In genomic region chr1:154750681-154751665, GRCh38 we compare ENCODE assay signal across 11 cellular contexts.
A peak's percentile ranks its signal among the peaks of the same experiment; 100 is the strongest.
DNase-seq lines count a peak whose midpoint lies in the region; ATAC-seq, FAIRE-seq and TF ChIP-seq lines count a peak whose summit lies in the region.
"Had no signal": no experiment of that assay in that cellular context is flagged by ENCODE, and none has a peak within 500 bp of the region (broad histone marks: within the 10 kb centered on the region; RNA-seq: fewer than 3 reads in every experiment).

No MANE protein-coding gene starts in this region.

- H3K23ac ChIP-seq in H1 (ENCODE audit: insufficient read length): no peak overlapping the region

- peaks cover 0 to 14% (median 7%) of the 10 kb centered on the region in 4 experiments; a peak in 6 of 7 replicates for H3K4me1 ChIP-seq in H1 (replicated peaks in 1 of 4; ENCODE audit: control insufficient read depth in 3 of 4, insufficient read depth in 4 of 4, low read length in 3 of 4)

- no peak overlapping the region for H3K9ac ChIP-seq in H1 (replicated peaks in 1 of 4; ENCODE audit: extremely low read depth in 1 of 4, low read depth in 3 of 4, low read length in 3 of 4)

- no peaks in the 10 kb centered on the region for H3K23me2 ChIP-seq in H1 (ENCODE audit: low read depth, low read length)

- H2AK5ac ChIP-seq in H1 (ENCODE audit: low read depth, low read length): no peak overlapping the region

- no peak overlapping the region for H3K56ac ChIP-seq in H1 (replicated peaks; ENCODE audit: insufficient read length, low read depth, low read length)

- no peak for ATAC-seq in activated T-cell treated with anti-CD3 and anti-CD28 coated beads, Interleukin-2, amount 50 U/mL, for 72 hours (replicated peaks in 1 of 2)
- ATAC-seq in activated T-cell treated with anti-CD3 and anti-CD28 coated beads, Interleukin-2, amount 50 U/mL, for 4 hours: no peak
- ATAC-seq in stimulated activated naive CD8-positive, alpha-beta T cell treated with anti-CD3 and anti-CD28 coated beads, Interleukin-15, amount 100 ng/mL, for 72 hours: no peak
- ATAC-seq in GM19397 (IDR thresholded peaks at IDR 0.05; ENCODE audit: unreplicated experiment): no peak
- ATAC-seq in HG03108 (IDR thresholded peaks at IDR 0.05; ENCODE audit: unreplicated experiment): no peak
- ATAC-seq: stimulated activated memory B cell treated with anti-CD40 and anti-IgM and Interleukin-4, amounts not matched to agents 10 μg/mL and 1 μg/mL and 100 μg/mL, for 72 hours had no signal

- H3K27me3 Mint-ChIP-seq in activated T-cell treated with anti-CD3 and anti-CD28 coated beads, Interleukin-2, amount 50 U/mL, for 72 hours (ENCODE audit: low read depth): peaks cover 9% of the 10 kb centered on the region
- H3K27me3 Mint-ChIP-seq in activated T-cell treated with anti-CD3 and anti-CD28 coated beads, Interleukin-2, amount 50 U/mL, for 4 hours (ENCODE audit: low read depth): peaks cover 2% of the 10 kb centered on the region
- H3K27me3 Mint-ChIP-seq in stimulated activated naive CD8-positive, alpha-beta T cell treated with anti-CD3 and anti-CD28 coated beads, Interleukin-15, amount 100 ng/mL, for 72 hours: peaks cover 5% of the 10 kb centered on the region

- H3K27ac ChIP-seq in H1 (ENCODE audit: low read depth, low read length): no peak overlapping the region

- H4K20me1 ChIP-seq in H1 (replicated peaks in 1 of 2; ENCODE audit: control insufficient read depth in 1 of 2, insufficient read depth in 2 of 2, low read length in 2 of 2): no peaks in the 10 kb centered on the region

- no peak for FAIRE-seq in H1 (lab: Jason Lieb, UNC)

- no peak overlapping the region for H2BK120ac ChIP-seq in H1 (replicated peaks; ENCODE audit: low read depth, low read length)

- TF ChIP-seq RAD21 in H1 (IDR thresholded peaks at IDR 0.05 in 1 of 2, conservative IDR thresholded peaks at IDR 0.05 in 1 of 2; ENCODE audit: low read depth in 2 of 2, low read length in 2 of 2): no peak

- no peak overlapping the region for H2BK12ac ChIP-seq in H1 (ENCODE audit: low read depth, low read length)

- H3K4me1 Mint-ChIP-seq in activated T-cell treated with anti-CD3 and anti-CD28 coated beads, Interleukin-2, amount 50 U/mL, for 72 hours (ENCODE audit: low read depth): peaks cover 84% of the 10 kb centered on the region
- peaks cover 54% of the 10 kb centered on the region for H3K4me1 Mint-ChIP-seq in activated T-cell treated with anti-CD3 and anti-CD28 coated beads, Interleukin-2, amount 50 U/mL, for 4 hours (ENCODE audit: low read depth)
- peaks cover 77% of the 10 kb centered on the region for H3K4me1 Mint-ChIP-seq in stimulated activated naive CD8-positive, alpha-beta T cell treated with anti-CD3 and anti-CD28 coated beads, Interleukin-15, amount 100 ng/mL, for 72 hours

- H3K27me3 ChIP-seq in H1 (replicated peaks in 1 of 4; ENCODE audit: control insufficient read depth in 3 of 4, extremely low read depth in 1 of 4, insufficient read depth in 3 of 4, low read length in 3 of 4): no peaks in the 10 kb centered on the region

- H3K4me3 Mint-ChIP-seq in activated T-cell treated with anti-CD3 and anti-CD28 coated beads, Interleukin-2, amount 50 U/mL, for 72 hours: peak overlapping the region in 1 of 2 donors; percentile 71
- no peak overlapping the region for H3K4me3 Mint-ChIP-seq in activated T-cell treated with anti-CD3 and anti-CD28 coated beads, Interleukin-2, amount 50 U/mL, for 4 hours
- H3K4me3 Mint-ChIP-seq in stimulated activated naive CD8-positive, alpha-beta T cell treated with anti-CD3 and anti-CD28 coated beads, Interleukin-15, amount 100 ng/mL, for 72 hours: peak overlapping the region; percentile 7 to 55
- H3K4me3 Mint-ChIP-seq: B cell; stimulated activated memory B cell treated with anti-CD40 and anti-IgM and Interleukin-4, amounts not matched to agents 10 μg/mL and 1 μg/mL and 100 μg/mL, for 72 hours had no signal

- no peaks in the 10 kb centered on the region for H3K79me2 ChIP-seq in H1 (ENCODE audit: control insufficient read depth in 1 of 2, insufficient read depth in 2 of 2, low read length in 2 of 2)

- H4K5ac ChIP-seq in H1 (ENCODE audit: insufficient read length, low read depth, low read length): no peak overlapping the region

- 0 out of 2 replicates have a peak overlapping the region, but pooled peaks have one; percentile 10 for H2BK15ac ChIP-seq in H1 (ENCODE audit: low read length)

- H3K18ac ChIP-seq in H1 (ENCODE audit: extremely low read depth, low read length): no peak overlapping the region

- no peaks in the 10 kb centered on the region for H3K9me3 Mint-ChIP-seq in activated T-cell treated with anti-CD3 and anti-CD28 coated beads, Interleukin-2, amount 50 U/mL, for 72 hours
- H3K9me3 Mint-ChIP-seq in activated T-cell treated with anti-CD3 and anti-CD28 coated beads, Interleukin-2, amount 50 U/mL, for 4 hours: no peaks in the 10 kb centered on the region
- H3K9me3 Mint-ChIP-seq in stimulated activated naive CD8-positive, alpha-beta T cell treated with anti-CD3 and anti-CD28 coated beads, Interleukin-15, amount 100 ng/mL, for 72 hours: peaks cover 0 to 10% of the 10 kb centered on the region in 2 donors
- H3K9me3 Mint-ChIP-seq: stimulated activated memory B cell treated with anti-CD40 and anti-IgM and Interleukin-4, amounts not matched to agents 10 μg/mL and 1 μg/mL and 100 μg/mL, for 72 hours had no signal

- CTCF ChIA-PET in H1 (lab: Charles Lee; ENCODE audit: partially characterized antibody): interaction anchor here (0.6 to 3.0 kb wide), 23 partner anchors 10 to 271 kb away, joined by 3 to 34 read pairs (median 4); no protein-coding TSS in a partner anchor

- no peak for DNase-seq in activated T-cell treated with anti-CD3 and anti-CD28 coated beads, Interleukin-2, amount 50 U/mL, for 72 hours
- no peak for DNase-seq in activated T-cell treated with anti-CD3 and anti-CD28 coated beads, Interleukin-2, amount 50 U/mL, for 4 hours
- DNase-seq in NCI-H2107 treated with DMSO at 0.1 percent for 48 hours (lab: John Stamatoyannopoulos, UW; ENCODE audit: unreplicated experiment) (peak; percentile 100), H1 (ENCODE audit: low read depth in 1 of 2, low spot score in 2 of 2) (no peak), dermis blood vessel endothelial cell (no peak)
- no peak for DNase-seq in stimulated activated naive CD8-positive, alpha-beta T cell treated with anti-CD3 and anti-CD28 coated beads, Interleukin-15, amount 100 ng/mL, for 72 hours
- DNase-seq: activated CD4-positive, alpha-beta T cell treated with anti-CD3 and anti-CD28 coated beads, Interleukin-2, amount 50 U/mL, for 4 hours had no signal

- no peak overlapping the region for H3K4me3 ChIP-seq in H1 (ENCODE audit: extremely low read depth in 1 of 4, insufficient read depth in 2 of 4, low read depth in 3 of 4, low read length in 4 of 4)

- 85% methylated on average over 13 of the region's 13 CpGs; no CpG with 5 or more reads in 1 of the 2 experiments for WGBS in H1 (ENCODE audit: extremely low coverage in 1 of 2, insufficient coverage in 1 of 2, insufficient read length in 1 of 2, insufficient replicate concordance in 2 of 2, low coverage in 1 of 2, low lambda C conversion rate in 2 of 2, missing lambda C conversion rate in 1 of 2), 2 experiments

- H3K4me2 ChIP-seq in H1 (ENCODE audit: insufficient read depth in 1 of 2, low read depth in 2 of 2, low read length in 2 of 2): no peak overlapping the region

- no peak overlapping the region for H2AFZ ChIP-seq in H1 (ENCODE audit: low read length)

- H3K36me3 Mint-ChIP-seq in activated T-cell treated with anti-CD3 and anti-CD28 coated beads, Interleukin-2, amount 50 U/mL, for 72 hours (ENCODE audit: insufficient read depth in 2 of 2): no peaks in the 10 kb centered on the region
- no peaks in the 10 kb centered on the region for H3K36me3 Mint-ChIP-seq in activated T-cell treated with anti-CD3 and anti-CD28 coated beads, Interleukin-2, amount 50 U/mL, for 4 hours (ENCODE audit: insufficient read depth)
- H3K36me3 Mint-ChIP-seq: stimulated activated memory B cell treated with anti-CD40 and anti-IgM and Interleukin-4, amounts not matched to agents 10 μg/mL and 1 μg/mL and 100 μg/mL, for 72 hours had no signal

- no peak for TF ChIP-seq EP300 in H1 (IDR thresholded peaks at IDR 0.05; ENCODE audit: borderline replicate concordance in 1 of 2, low read depth in 2 of 2, low read length in 2 of 2)

- no peak overlapping the region for H4K8ac ChIP-seq in H1 (ENCODE audit: extremely low read depth, insufficient read depth, low read length)

- H3K14ac ChIP-seq in H1 (ENCODE audit: insufficient read length): no peak overlapping the region

- H4K91ac ChIP-seq in H1 (replicated peaks; ENCODE audit: insufficient read length, low read length): no peak overlapping the region

- H3K9me3 ChIP-seq in H1 (ENCODE audit: insufficient read depth in 2 of 2, low read depth in 1 of 2, low read length in 1 of 2): no peaks in the 10 kb centered on the region

- POLR2A ChIA-PET in H1 (lab: Charles Lee; ENCODE audit: partially characterized antibody): interaction anchor here (0.6 to 1.5 kb wide), 2 partner anchors 9 to 11 kb away, joined by 3 to 6 read pairs; no protein-coding TSS in a partner anchor

- no peak for TF ChIP-seq CTCF in H1 (IDR thresholded peaks at IDR 0.05; ENCODE audit: control extremely low read depth in 1 of 3, insufficient read depth in 1 of 3, low read depth in 1 of 3, low read length in 3 of 3)

- TF ChIP-seq POLR2A in H1 (IDR thresholded peaks at IDR 0.05; ENCODE audit: control extremely low read depth in 1 of 2, low read depth in 2 of 2, low read length in 2 of 2): no peak

- no peaks in the 10 kb centered on the region; a peak in 2 of 8 replicates for H3K36me3 ChIP-seq in H1 (ENCODE audit: control insufficient read depth in 2 of 4, insufficient read depth in 4 of 4, low read length in 3 of 4)

- H2BK20ac ChIP-seq in H1 (ENCODE audit: low read length): no peak overlapping the region

- H3K79me1 ChIP-seq in H1 (ENCODE audit: low read depth, low read length): no peaks in the 10 kb centered on the region

- H2BK5ac ChIP-seq in H1 (ENCODE audit: low read depth, low read length): no peak overlapping the region

- H3K4ac ChIP-seq in H1 (replicated peaks; ENCODE audit: insufficient read length, low read depth, low read length): no peak overlapping the region

- peak overlapping the region; percentile 16 for H3K27ac Mint-ChIP-seq in activated T-cell treated with anti-CD3 and anti-CD28 coated beads, Interleukin-2, amount 50 U/mL, for 72 hours
- H3K27ac Mint-ChIP-seq in stimulated activated naive CD8-positive, alpha-beta T cell treated with anti-CD3 and anti-CD28 coated beads, Interleukin-15, amount 100 ng/mL, for 72 hours: peak overlapping the region; percentile 2 to 92
- H3K27ac Mint-ChIP-seq: B cell; stimulated activated memory B cell treated with anti-CD40 and anti-IgM and Interleukin-4, amounts not matched to agents 10 μg/mL and 1 μg/mL and 100 μg/mL, for 72 hours had no signal

TF ChIP-seq in H1, 55 proteins besides CTCF, POLR2A, EP300 and RAD21 (continues in another document):
- TF ChIP-seq CTBP2 (IDR thresholded peaks at IDR 0.05; ENCODE audit: borderline replicate concordance, insufficient read depth, insufficient read length, low read length): no peak
- no peak for TF ChIP-seq BRCA1 (IDR thresholded peaks at IDR 0.05; ENCODE audit: low read depth, low read length)
- TF ChIP-seq SP2 (IDR thresholded peaks at IDR 0.05; ENCODE audit: low read length): no peak
- no peak for TF ChIP-seq KDM1A (IDR thresholded peaks at IDR 0.05; ENCODE audit: borderline replicate concordance, low read length)
- TF ChIP-seq EGR1 (IDR thresholded peaks at IDR 0.05; ENCODE audit: borderline replicate concordance, low read depth, low read length): no peak
